In genomic region chrX:66164470-66164869, GRCh38 we compare ENCODE assay signal across 13 cellular contexts. TPM values are rescaled to one million over a fixed set of nuclear protein-coding genes. Genes with fewer than 3 reads are reported as not detected.
DNase-seq lines count a peak whose midpoint lies in the region; ATAC-seq and TF ChIP-seq lines count a peak whose summit lies in the region.
"Had no signal": no experiment of that assay in that cellular context is flagged by ENCODE, and none has a peak within 500 bp of the region (broad histone marks: within the 10 kb centered on the region; RNA-seq: fewer than 3 reads in every experiment).

No MANE protein-coding gene starts in this region.

- H3K27ac Mint-ChIP-seq in nephron, result peak overlapping the region; percentile 90 to 92 (median 92)
- H3K27ac Mint-ChIP-seq in activated naive CD4-positive, alpha-beta T cell treated with anti-CD3 and anti-CD28 coated beads for 36 hours, result no peak overlapping the region
- no peak overlapping the region for H3K27ac Mint-ChIP-seq in glutamatergic neuron (ENCODE audit: unreplicated experiment)
- H3K27ac Mint-ChIP-seq: activated CD4-positive, alpha-beta memory T cell treated with anti-CD3 and anti-CD28 coated beads, Interleukin-2, amount 10 ng/mL, durations not matched to agents 7 days and 5 days; activated naive CD8-positive, alpha-beta T cell treated with anti-CD3 and anti-CD28 coated beads, Interleukin-2, amount 10 ng/mL, durations not matched to agents 7 days and 5 days had no signal

- no peaks in the 10 kb centered on the region for H3K27me3 ChIP-seq in tibial artery
- no peaks in the 10 kb centered on the region for H3K27me3 ChIP-seq in body of pancreas

- H3K4me1 Mint-ChIP-seq in nephron (peaks cover 22% of the 10 kb centered on the region), glutamatergic neuron (ENCODE audit: low read depth, unreplicated experiment) (no peaks in the 10 kb centered on the region)
- H3K4me1 Mint-ChIP-seq in activated naive CD4-positive, alpha-beta T cell treated with anti-CD3 and anti-CD28 coated beads for 36 hours (ENCODE audit: low read depth), result no peaks in the 10 kb centered on the region
- H3K4me1 Mint-ChIP-seq: activated CD4-positive, alpha-beta memory T cell treated with anti-CD3 and anti-CD28 coated beads, Interleukin-2, amount 10 ng/mL, durations not matched to agents 7 days and 5 days; activated naive CD8-positive, alpha-beta T cell treated with anti-CD3 and anti-CD28 coated beads, Interleukin-2, amount 10 ng/mL, durations not matched to agents 7 days and 5 days had no signal

- no peak for TF ChIP-seq POLR2A in body of pancreas (IDR thresholded peaks at IDR 0.05)

- CTCF ChIA-PET in activated naive CD4-positive, alpha-beta T cell treated with anti-CD3 and anti-CD28 coated beads for 36 hours (lab: Charles Lee), result interaction anchor here (0.6 kb wide), 1 partner anchor 165 kb away, joined by 3 read pairs; no protein-coding TSS in a partner anchor

- H3K4me3 ChIP-seq in foreskin fibroblast (ENCODE audit: low read depth in 1 of 2, low read length in 2 of 2) (peak overlapping the region; percentile 37 to 67), tibial artery (peak overlapping the region; percentile 52 to 53), body of pancreas (no peak overlapping the region)

- H3K27ac ChIP-seq in tibial artery, result peak overlapping the region in 1 of 2 donors; percentile 66
- no peak overlapping the region for H3K27ac ChIP-seq in body of pancreas
- H3K27ac ChIP-seq: epithelial cell of prostate had no signal

- H3K4me3 Mint-ChIP-seq in nephron (peak overlapping the region; percentile 86 to 92 (median 92)), glutamatergic neuron (ENCODE audit: unreplicated experiment) (no peak overlapping the region)
- H3K4me3 Mint-ChIP-seq in activated naive CD4-positive, alpha-beta T cell treated with anti-CD3 and anti-CD28 coated beads for 36 hours, result no peak overlapping the region
- H3K4me3 Mint-ChIP-seq: activated CD4-positive, alpha-beta memory T cell treated with anti-CD3 and anti-CD28 coated beads, Interleukin-2, amount 10 ng/mL, durations not matched to agents 7 days and 5 days; activated naive CD8-positive, alpha-beta T cell treated with anti-CD3 and anti-CD28 coated beads, Interleukin-2, amount 10 ng/mL, durations not matched to agents 7 days and 5 days had no signal

- H3K36me3 ChIP-seq in tibial artery, result no peaks in the 10 kb centered on the region
- no peaks in the 10 kb centered on the region for H3K36me3 ChIP-seq in body of pancreas (replicated peaks in 1 of 2; ENCODE audit: insufficient read depth in 1 of 2, low read depth in 2 of 2)

- WGBS in body of pancreas, 2 donors, result 10 to 32% methylated on average over 3 of the region's 3 CpGs

- H3K4me1 ChIP-seq in tibial artery (peaks cover 0 to 7% (median 2%) of the 10 kb centered on the region in 4 donors), body of pancreas (no peaks in the 10 kb centered on the region)

- H3K36me3 Mint-ChIP-seq in nephron (ENCODE audit: low read depth), result peaks cover 8% of the 10 kb centered on the region
- H3K36me3 Mint-ChIP-seq in activated naive CD4-positive, alpha-beta T cell treated with anti-CD3 and anti-CD28 coated beads for 36 hours (ENCODE audit: low read depth), result no peaks in the 10 kb centered on the region
- H3K36me3 Mint-ChIP-seq in glutamatergic neuron (ENCODE audit: unreplicated experiment), result no peaks in the 10 kb centered on the region
- H3K36me3 Mint-ChIP-seq: activated naive CD8-positive, alpha-beta T cell treated with anti-CD3 and anti-CD28 coated beads, Interleukin-2, amount 10 ng/mL, durations not matched to agents 7 days and 5 days had no signal

- H3K9me3 Mint-ChIP-seq in nephron, result peaks cover 4% of the 10 kb centered on the region
- no peaks in the 10 kb centered on the region for H3K9me3 Mint-ChIP-seq in activated naive CD4-positive, alpha-beta T cell treated with anti-CD3 and anti-CD28 coated beads for 36 hours
- H3K9me3 Mint-ChIP-seq in glutamatergic neuron (ENCODE audit: unreplicated experiment), result no peaks in the 10 kb centered on the region
- H3K9me3 Mint-ChIP-seq: activated CD4-positive, alpha-beta memory T cell treated with anti-CD3 and anti-CD28 coated beads, Interleukin-2, amount 10 ng/mL, durations not matched to agents 7 days and 5 days; activated naive CD8-positive, alpha-beta T cell treated with anti-CD3 and anti-CD28 coated beads, Interleukin-2, amount 10 ng/mL, durations not matched to agents 7 days and 5 days had no signal

- TF ChIP-seq CTCF in foreskin fibroblast (IDR thresholded peaks at IDR 0.05; ENCODE audit: low read depth, low read length) (no peak), nephron (IDR thresholded peaks at IDR 0.05; ENCODE audit: unreplicated experiment in 3 of 3) (no peak), tibial artery (IDR thresholded peaks at IDR 0.05) (no peak), body of pancreas (IDR thresholded peaks at IDR 0.05) (no peak), glutamatergic neuron (IDR thresholded peaks at IDR 0.05; ENCODE audit: partially characterized antibody, unreplicated experiment) (no peak)

- DNase-seq in OCI-M1 (lab: John Stamatoyannopoulos, UW), result peak; percentile 33
- DNase-seq in foreskin fibroblast, result no peak
- no peak for DNase-seq in tibial artery
- DNase-seq in activated naive CD4-positive, alpha-beta T cell treated with anti-CD3 and anti-CD28 coated beads for 36 hours, result no peak
- DNase-seq in body of pancreas, result no peak
- no peak for DNase-seq in glutamatergic neuron
- no peak for DNase-seq in DMS53 treated with DMSO at 0.1 percent for 48 hours (lab: John Stamatoyannopoulos, UW; ENCODE audit: unreplicated experiment)
- DNase-seq: activated CD4-positive, alpha-beta memory T cell treated with anti-CD3 and anti-CD28 coated beads, Interleukin-2, amount 10 ng/mL, durations not matched to agents 7 days and 5 days; activated naive CD8-positive, alpha-beta T cell treated with anti-CD3 and anti-CD28 coated beads, Interleukin-2, amount 10 ng/mL, durations not matched to agents 7 days and 5 days; NCI-H524; stimulated activated CD4-positive, alpha-beta T cell treated with anti-CD3 and anti-CD28 coated beads, Interleukin-1b, Interleukin-23, amount 100 ng/mL, for 48 hours had no signal

- no peak for ATAC-seq in body of pancreas

- H3K9me3 ChIP-seq in tibial artery (no peaks in the 10 kb centered on the region), body of pancreas (no peaks in the 10 kb centered on the region)

- H3K27me3 Mint-ChIP-seq in nephron (ENCODE audit: low read depth) (no peaks in the 10 kb centered on the region), glutamatergic neuron (ENCODE audit: unreplicated experiment) (no peaks in the 10 kb centered on the region)
- H3K27me3 Mint-ChIP-seq in activated naive CD4-positive, alpha-beta T cell treated with anti-CD3 and anti-CD28 coated beads for 36 hours (ENCODE audit: low read depth), result no peaks in the 10 kb centered on the region
- H3K27me3 Mint-ChIP-seq: activated CD4-positive, alpha-beta memory T cell treated with anti-CD3 and anti-CD28 coated beads, Interleukin-2, amount 10 ng/mL, durations not matched to agents 7 days and 5 days; activated naive CD8-positive, alpha-beta T cell treated with anti-CD3 and anti-CD28 coated beads, Interleukin-2, amount 10 ng/mL, durations not matched to agents 7 days and 5 days had no signal

- intact Hi-C loops in tibial artery (cut with DNase I; ENCODE audit: low total_unique reads) (no loop called here), body of pancreas (cut with DNase I) (no loop called here)
- intact Hi-C loops in activated naive CD4-positive, alpha-beta T cell treated with anti-CD3 and anti-CD28 coated beads for 36 hours (cut with micrococcal nuclease), result no loop called here

RNA-seq across cellular contexts. Expression of gene HEPH, which starts 0.4 kb away (rescaled TPM):
- total RNA-seq in activated naive CD4-positive, alpha-beta T cell treated with anti-CD3 and anti-CD28 coated beads for 36 hours, result not detected
- total RNA-seq in body of pancreas, result 1 to 10 TPM; 2.3 to 4.2 TPM
- 2.2 TPM for total RNA-seq in glutamatergic neuron (ENCODE audit: unreplicated experiment)
- total RNA-seq: activated CD4-positive, alpha-beta memory T cell treated with anti-CD3 and anti-CD28 coated beads, Interleukin-2, amount 10 ng/mL, durations not matched to agents 7 days and 5 days; activated naive CD8-positive, alpha-beta T cell treated with anti-CD3 and anti-CD28 coated beads, Interleukin-2, amount 10 ng/mL, durations not matched to agents 7 days and 5 days had no signal

Comparison
In these comparisons a context has a peak if more than half of its experiments do, and no peak if none do; other contexts are left out.
1. H3K4me3 ChIP-seq: peak in foreskin fibroblast (2 of 2) and tibial artery (2 of 2); none in body of pancreas (0 of 2).
2. H3K27ac Mint-ChIP-seq: peak in nephron (3 of 3); none in activated naive CD4-positive, alpha-beta T cell treated with anti-CD3 and anti-CD28 coated beads for 36 hours (single experiment) and glutamatergic neuron (single experiment).
3. H3K4me3 Mint-ChIP-seq: peak in nephron (3 of 3); none in activated naive CD4-positive, alpha-beta T cell treated with anti-CD3 and anti-CD28 coated beads for 36 hours (single experiment) and glutamatergic neuron (single experiment).